In genomic region chr1:113455374-113455773, GRCh38 we compare ENCODE assay signal across 17 cellular contexts.
DNase-seq lines count a peak whose midpoint lies in the region; ATAC-seq, FAIRE-seq and TF ChIP-seq lines count a peak whose summit lies in the region.
"Had no signal": no experiment of that assay in that cellular context is flagged by ENCODE, and none has a peak within 500 bp of the region (broad histone marks: within the 10 kb centered on the region; RNA-seq: fewer than 3 reads in every experiment).

No MANE protein-coding gene starts in this region.

- POLR2A ChIA-PET in HepG2 (lab: Yijun Ruan, JAX), result no interaction called here
- POLR2A ChIA-PET in Panc1 (lab: Charles Lee), result interaction anchor here (0.6 kb wide), 1 partner anchor 1210 kb away, joined by 6 read pairs; no protein-coding TSS in a partner anchor

- H3K27ac ChIP-seq in HepG2 (ENCODE audit: extremely low read length, insufficient read depth, low read length), result no peak overlapping the region
- no peak overlapping the region for H3K27ac ChIP-seq in right lobe of liver
- H3K27ac ChIP-seq in Panc1 (ENCODE audit: low read length), result peak overlapping the region; percentile 48; the same call in 1 of the 2 replicates

- no peaks in the 10 kb centered on the region for H3K9me3 ChIP-seq in HepG2 (ENCODE audit: low read length)
- H3K9me3 ChIP-seq in right lobe of liver, result no peaks in the 10 kb centered on the region
- no peaks in the 10 kb centered on the region for H3K9me3 ChIP-seq in Panc1 (ENCODE audit: control insufficient read depth, insufficient read depth, low read depth, low read length)
- H3K9me3 ChIP-seq: BE2C, Caco-2 had no signal

- in situ Hi-C loops in HepG2 (cut with HindIII; ENCODE audit: extremely low pct_ligation_motif_present, low pct_unique_long_range_greater_than_20kb), result no loop called here
- in situ Hi-C loops in Panc1 (cut with HindIII; ENCODE audit: low pct_unique_long_range_greater_than_20kb, low sequenced_read_pairs), result no loop called here

- no peak for TF ChIP-seq POLR2A in HepG2 (IDR thresholded peaks at IDR 0.05; ENCODE audit: insufficient read depth in 1 of 2, low read depth in 2 of 2, low read length in 2 of 2)
- TF ChIP-seq POLR2A in right lobe of liver (IDR thresholded peaks at IDR 0.05), result no peak
- TF ChIP-seq POLR2A in GM12892 (IDR thresholded peaks at IDR 0.05; ENCODE audit: low read depth, low read length), result no peak

- DNase-seq in HepG2 (ENCODE audit: low spot score), result no peak
- DNase-seq in right lobe of liver, result no peak
- no peak for DNase-seq in Panc1 (ENCODE audit: low read depth, low spot score)
- DNase-seq in fibroblast of pulmonary artery (ENCODE audit: low read depth), result peak; percentile 6
- no peak for DNase-seq in GM12892 (ENCODE audit: insufficient read length)
- no peak for DNase-seq in NCI-H748 (lab: John Stamatoyannopoulos, UW; ENCODE audit: unreplicated experiment)
- DNase-seq: ACHN; BE2C; C1 segment of cervical spinal cord; Caco-2; CD4-positive, CD25-positive, alpha-beta regulatory T cell; DMS79 treated with DMSO at 0.1 percent for 48 hours; GF-D8; H9 had no signal

- H3K27me3 ChIP-seq in HepG2 (ENCODE audit: control insufficient read depth in 1 of 2, insufficient read depth in 2 of 2, low read length in 2 of 2), result no peaks in the 10 kb centered on the region
- no peaks in the 10 kb centered on the region for H3K27me3 ChIP-seq in right lobe of liver
- no peaks in the 10 kb centered on the region for H3K27me3 ChIP-seq in Panc1 (ENCODE audit: control insufficient read depth, insufficient read depth, low read length)
- H3K27me3 ChIP-seq: BE2C had no signal

- no peak for TF ChIP-seq CTCF in HepG2 (CRISPR knock-in tag; IDR thresholded peaks at IDR 0.05)
- TF ChIP-seq CTCF in right lobe of liver (IDR thresholded peaks at IDR 0.05), result no peak
- no peak for TF ChIP-seq CTCF in Panc1 (IDR thresholded peaks at IDR 0.05)
- no peak for TF ChIP-seq CTCF in fibroblast of pulmonary artery (IDR thresholded peaks at IDR 0.05; ENCODE audit: low read length, missing control alignments)

- no peak overlapping the region for H3K9ac ChIP-seq in HepG2 (ENCODE audit: insufficient read depth, low read depth, low read length)

- ATAC-seq in HepG2 (no peak), right lobe of liver (no peak), Panc1 (no peak)
- ATAC-seq: K562 had no signal

- H3K36me3 ChIP-seq in HepG2 (replicated peaks in 1 of 2; ENCODE audit: control insufficient read depth in 1 of 2, insufficient read depth in 2 of 2, low read length in 2 of 2) (no peaks in the 10 kb centered on the region), right lobe of liver (no peaks in the 10 kb centered on the region), Panc1 (ENCODE audit: control insufficient read depth, insufficient read depth, low read length) (no peaks in the 10 kb centered on the region)

- BruUV-seq in HepG2 (replicated peaks; lab: Mats Ljungman, UMichigan) (no TSS peak), Panc1 (replicated peaks; lab: Mats Ljungman, UMichigan) (no TSS peak)

- WGBS in HepG2 (ENCODE audit: low lambda C conversion rate), result 65% methylated on average over 1 of the region's 1 CpG
- no CpG with 5 or more reads among the region's 1 CpG for WGBS in right lobe of liver (ENCODE audit: insufficient coverage, low coverage, low lambda C conversion rate, missing lambda C conversion rate)

- H3K4me3 ChIP-seq in HepG2 (replicated peaks in 1 of 3; ENCODE audit: insufficient read depth in 1 of 3, low read depth in 2 of 3, low read length in 3 of 3) (no peak overlapping the region), right lobe of liver (no peak overlapping the region), Panc1 (ENCODE audit: low read depth in 2 of 2, low read length in 2 of 2) (no peak overlapping the region), fibroblast of pulmonary artery (replicated peaks; ENCODE audit: low read depth, low read length) (no peak overlapping the region)
- H3K4me3 ChIP-seq: K562 had no signal

- H3K4me2 ChIP-seq in HepG2 (ENCODE audit: low read depth, low read length), result no peak overlapping the region

- no peak for TF ChIP-seq RAD21 in HepG2 (CRISPR knock-in tag; IDR thresholded peaks at IDR 0.05)

- no peaks in the 10 kb centered on the region for H4K20me1 ChIP-seq in HepG2 (ENCODE audit: insufficient read depth, low read length)

- no peak for FAIRE-seq in HepG2 (lab: Jason Lieb, UNC)
- FAIRE-seq in GM12892 (lab: Jason Lieb, UNC), result no peak
- FAIRE-seq: D721Med, H1, K562 had no signal

- TF ChIP-seq EP300 in HepG2 (IDR thresholded peaks at IDR 0.05; ENCODE audit: low read depth in 2 of 2, low read length in 2 of 2) (no peak), HepG2 (CRISPR knock-in tag; IDR thresholded peaks at IDR 0.05; ENCODE audit: borderline replicate concordance) (no peak)

- no peak overlapping the region for H2AFZ ChIP-seq in HepG2 (ENCODE audit: low read length)

- intact Hi-C loops in HepG2 (cut with micrococcal nuclease; ENCODE audit: unreplicated experiment), result loop anchor here (10.0 kb wide), 3 partner anchors 49 to 241 kb away; no protein-coding TSS in a partner anchor
- intact Hi-C loops in right lobe of liver (cut with DNase I), result no loop called here
- intact Hi-C loops in Panc1 (cut with micrococcal nuclease; ENCODE audit: unreplicated experiment), result no loop called here

- peaks cover 23% of the 10 kb centered on the region for H3K79me2 ChIP-seq in HepG2 (ENCODE audit: insufficient read depth, low read length)

- H3K4me1 ChIP-seq in HepG2 (ENCODE audit: insufficient read depth, low read length), result peaks cover 34% of the 10 kb centered on the region
- H3K4me1 ChIP-seq in right lobe of liver, result peaks cover 0 to 13% (median 0%) of the 10 kb centered on the region in 4 donors
- H3K4me1 ChIP-seq in Panc1 (ENCODE audit: control insufficient read depth, insufficient read depth, low read length), result peaks cover 14% of the 10 kb centered on the region

- CTCF ChIA-PET in HepG2 (lab: Yijun Ruan, JAX; ENCODE audit: low intra/inter-chr PET ratio, low total read pairs), result no interaction called here
- CTCF ChIA-PET in Panc1 (lab: Charles Lee), result no interaction called here

TF ChIP-seq in HepG2, 621 proteins besides CTCF, POLR2A, EP300 and RAD21:
- TF ChIP-seq ZMYM3 (CRISPR knock-in tag; IDR thresholded peaks at IDR 0.05) (peak; percentile 71), HNF4A (CRISPR knock-in tag; IDR thresholded peaks at IDR 0.05) (0 out of 2 replicates have a peak, but pooled peaks have one; percentile 11), RORA (CRISPR knock-in tag; IDR thresholded peaks at IDR 0.05) (no peak)
